12 cellular contexts compared by ENCODE assay signal in the genomic region with DNA sequence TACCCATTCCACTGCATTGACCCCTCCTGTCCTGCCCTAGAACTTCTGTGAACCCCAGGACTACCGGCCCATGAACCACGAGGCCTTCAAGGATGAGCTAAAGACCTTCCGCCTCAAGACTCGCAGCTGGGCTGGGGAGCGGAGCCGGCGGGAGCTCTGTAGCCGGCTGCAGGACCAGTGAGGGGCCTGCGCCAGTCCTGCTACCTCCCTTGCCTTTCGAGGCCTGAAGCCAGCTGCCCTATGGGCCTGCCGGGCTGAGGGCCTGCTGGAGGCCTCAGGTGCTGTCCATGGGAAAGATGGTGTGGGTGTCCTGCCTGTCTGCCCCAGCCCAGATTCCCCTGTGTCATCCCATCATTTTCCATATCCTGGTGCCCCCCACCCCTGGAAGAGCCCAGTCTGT. TPM values are rescaled to one million over a fixed set of nuclear protein-coding genes. Genes with fewer than 3 reads are reported as not detected.
A peak's percentile ranks its signal among the peaks of the same experiment; 100 is the strongest.
DNase-seq lines count a peak whose midpoint lies in the region; ATAC-seq and TF ChIP-seq lines count a peak whose summit lies in the region.
"Had no signal": no experiment of that assay in that cellular context is flagged by ENCODE, and none has a peak within 500 bp of the region (broad histone marks: within the 10 kb centered on the region; RNA-seq: fewer than 3 reads in every experiment).

No MANE protein-coding gene starts in this region.

- H3K27me3 Mint-ChIP-seq in T-helper 1 cell treated with Interleukin-12 subunit alpha and Interleukin-12 subunit beta and Interleukin-4 antibody, amounts not matched to agents 30 μg/mL and 1 μg/mL, for 36 hours (ENCODE audit: low read depth), result no peaks in the 10 kb centered on the region
- H3K27me3 Mint-ChIP-seq: stimulated activated naive CD8-positive, alpha-beta T cell treated with anti-CD3 and anti-CD28 coated beads, Interleukin-15, amount 100 ng/mL, for 72 hours had no signal

- H3K4me3 ChIP-seq in RWPE2 (ENCODE audit: severe bottlenecking) (no peak overlapping the region), fibroblast of lung (replicated peaks in 1 of 4; ENCODE audit: control extremely low read depth in 1 of 4, insufficient read depth in 1 of 4, low read depth in 3 of 4, low read length in 4 of 4) (no peak overlapping the region), spleen (no peak overlapping the region)
- H3K4me3 ChIP-seq: heart left ventricle had no signal

- H3K27ac Mint-ChIP-seq in T-helper 1 cell treated with Interleukin-12 subunit alpha and Interleukin-12 subunit beta and Interleukin-4 antibody, amounts not matched to agents 30 μg/mL and 1 μg/mL, for 36 hours, result peak overlapping the region; percentile 23

- peaks cover 63% of the 10 kb centered on the region for H3K36me3 Mint-ChIP-seq in T-helper 1 cell treated with Interleukin-12 subunit alpha and Interleukin-12 subunit beta and Interleukin-4 antibody, amounts not matched to agents 30 μg/mL and 1 μg/mL, for 36 hours (ENCODE audit: low read depth)

- H3K4me3 Mint-ChIP-seq in T-helper 1 cell treated with Interleukin-12 subunit alpha and Interleukin-12 subunit beta and Interleukin-4 antibody, amounts not matched to agents 30 μg/mL and 1 μg/mL, for 36 hours, result no peak overlapping the region
- H3K4me3 Mint-ChIP-seq: endodermal cell; stimulated activated naive CD8-positive, alpha-beta T cell treated with anti-CD3 and anti-CD28 coated beads, Interleukin-15, amount 100 ng/mL, for 72 hours had no signal

- H3K27me3 ChIP-seq in RWPE2 (ENCODE audit: insufficient read depth, poor library complexity, severe bottlenecking) (no peaks in the 10 kb centered on the region), fibroblast of lung (ENCODE audit: control insufficient read depth, insufficient read depth, low read length) (no peaks in the 10 kb centered on the region), spleen (replicated peaks in 1 of 7) (no peaks in the 10 kb centered on the region)
- H3K27me3 ChIP-seq: heart left ventricle had no signal

- no peak for TF ChIP-seq CTCF in RWPE2 (IDR thresholded peaks at IDR 0.05; ENCODE audit: poor library complexity, severe bottlenecking)
- TF ChIP-seq CTCF in fibroblast of lung (conservative IDR thresholded peaks at IDR 0.05 in 1 of 2, IDR thresholded peaks at IDR 0.05 in 1 of 2; ENCODE audit: low read depth in 1 of 2, low read length in 2 of 2), result no peak
- no peak for TF ChIP-seq CTCF in spleen (IDR thresholded peaks at IDR 0.05 in 8 of 11, conservative IDR thresholded peaks at IDR 0.05 in 3 of 11)

- H3K79me2 ChIP-seq in fibroblast of lung (ENCODE audit: control insufficient read depth, insufficient read depth, low read length), result peaks cover 27% of the 10 kb centered on the region

- no peaks in the 10 kb centered on the region for H3K9me3 Mint-ChIP-seq in T-helper 1 cell treated with Interleukin-12 subunit alpha and Interleukin-12 subunit beta and Interleukin-4 antibody, amounts not matched to agents 30 μg/mL and 1 μg/mL, for 36 hours
- H3K9me3 Mint-ChIP-seq: stimulated activated naive CD8-positive, alpha-beta T cell treated with anti-CD3 and anti-CD28 coated beads, Interleukin-15, amount 100 ng/mL, for 72 hours had no signal

- H3K36me3 ChIP-seq in RWPE2 (ENCODE audit: low read depth) (peaks cover 67% of the 10 kb centered on the region), fibroblast of lung (ENCODE audit: control insufficient read depth, insufficient read depth, low read length) (peaks cover 56% of the 10 kb centered on the region), spleen (peaks cover 0 to 66% (median 56%) of the 10 kb centered on the region in 6 donors)

- no peaks in the 10 kb centered on the region for H4K20me1 ChIP-seq in fibroblast of lung (ENCODE audit: control insufficient read depth, extremely low read depth, insufficient read depth, low read length)

- H3K4me1 Mint-ChIP-seq in T-helper 1 cell treated with Interleukin-12 subunit alpha and Interleukin-12 subunit beta and Interleukin-4 antibody, amounts not matched to agents 30 μg/mL and 1 μg/mL, for 36 hours (ENCODE audit: low read depth), result peaks cover 54% of the 10 kb centered on the region

- no peak overlapping the region for H3K4me2 ChIP-seq in fibroblast of lung (ENCODE audit: extremely low read depth, insufficient read depth, low read length)

- no peak overlapping the region for H3K9ac ChIP-seq in fibroblast of lung (ENCODE audit: insufficient read depth, low read length)

- no peaks in the 10 kb centered on the region for H3K9me3 ChIP-seq in RWPE2 (ENCODE audit: severe bottlenecking)
- H3K9me3 ChIP-seq in fibroblast of lung (ENCODE audit: control insufficient read depth, insufficient read depth, low read depth, low read length), result no peaks in the 10 kb centered on the region
- no peaks in the 10 kb centered on the region for H3K9me3 ChIP-seq in spleen
- H3K9me3 ChIP-seq: heart left ventricle had no signal

- H3K4me1 ChIP-seq in RWPE2 (ENCODE audit: insufficient read depth, poor library complexity, severe bottlenecking), result peaks cover 40% of the 10 kb centered on the region
- H3K4me1 ChIP-seq in fibroblast of lung (ENCODE audit: control insufficient read depth, extremely low read depth, insufficient read depth, low read length), result peaks cover 42% of the 10 kb centered on the region
- peaks cover 17 to 97% (median 72%) of the 10 kb centered on the region in 6 donors for H3K4me1 ChIP-seq in spleen

- H3K27ac ChIP-seq in RWPE2 (ENCODE audit: poor library complexity, severe bottlenecking), result peak overlapping the region; percentile 99
- peak overlapping the region; percentile 98 for H3K27ac ChIP-seq in fibroblast of lung (ENCODE audit: insufficient read depth, low read length)
- H3K27ac ChIP-seq in spleen, result peak overlapping the region in 4 of 8 donors; percentile 85 to 99 (median 94)

- no peak for ATAC-seq in RWPE2 (ENCODE audit: low read depth)
- ATAC-seq in GM19395 (IDR thresholded peaks at IDR 0.05; ENCODE audit: unreplicated experiment), result no peak
- ATAC-seq: heart left ventricle; stimulated activated naive CD8-positive, alpha-beta T cell treated with anti-CD3 and anti-CD28 coated beads, Interleukin-15, amount 100 ng/mL, for 72 hours had no signal

- no peak overlapping the region for H2AFZ ChIP-seq in fibroblast of lung (ENCODE audit: low read length)

- intact Hi-C loops in spleen (cut with DNase I; ENCODE audit: low total_unique reads), result no loop called here

- no peak for TF ChIP-seq POLR2A in spleen (IDR thresholded peaks at IDR 0.05)

- no peak for DNase-seq in T-helper 1 cell
- no peak for DNase-seq in RWPE2 (ENCODE audit: low spot score)
- DNase-seq in fibroblast of lung (ENCODE audit: low read depth in 2 of 2), result no peak
- DNase-seq in spleen, result peak; percentile 70
- no peak for DNase-seq in HUDEP-2 (lab: John Stamatoyannopoulos, UW; ENCODE audit: unreplicated experiment in 76 of 76)
- no peak for DNase-seq in NAMALWA (ENCODE audit: low spot score)
- DNase-seq: DMS153; endodermal cell; stimulated activated naive CD8-positive, alpha-beta T cell treated with anti-CD3 and anti-CD28 coated beads, Interleukin-15, amount 100 ng/mL, for 72 hours had no signal

- 90 to 97% (median 95%) methylated on average over 10 to 11 of the region's 11 CpGs for WGBS in spleen, 5 donors

RNA-seq across cellular contexts. Expression of gene CDC25B, which starts 8.7 kb away (rescaled TPM):
- total RNA-seq in fibroblast of lung (49.3 and 62.1 TPM in 2 replicates), spleen (10 to 100 TPM; 48.3 to 67.7 (median 55.1) TPM)
- polyA plus RNA-seq in fibroblast of lung (38.2 and 86.1 TPM in 2 replicates), spleen (10 to 100 TPM; 22.8 to 45.8 (median 42.9) TPM)
- polyA plus RNA-seq in fibroblast of lung (2012), result 51.8 and 121 TPM in 2 replicates
- 88.0 and 238 TPM in 2 replicates for polyA minus RNA-seq in fibroblast of lung (ENCODE audit: low replicate concordance)

RNA-seq across cellular contexts. Expression of gene AP5S1, which starts 15.6 kb away (rescaled TPM):
- total RNA-seq in fibroblast of lung (10.0 and 17.8 TPM in 2 replicates), spleen (10 to 100 TPM; 11.1 to 19.0 (median 17.1) TPM)
- polyA plus RNA-seq in fibroblast of lung (11.8 and 12.2 TPM in 2 replicates), spleen (1 to 10 TPM; 5.3 to 9.6 (median 5.6) TPM)
- 18.1 and 21.4 TPM in 2 replicates for polyA plus RNA-seq in fibroblast of lung (2012)
- polyA minus RNA-seq in fibroblast of lung (ENCODE audit: low replicate concordance), result 64.9 and 68.7 TPM in 2 replicates

RNA-seq across cellular contexts. Expression of gene CENPB, which starts 18.2 kb away (rescaled TPM):
- total RNA-seq in fibroblast of lung (106 TPM in 2 replicates), spleen (10 to 100 TPM; 41.8 to 84.7 (median 57.9) TPM)
- polyA plus RNA-seq in fibroblast of lung (32.6 and 52.7 TPM in 2 replicates), spleen (10 to 100 TPM; 24.8 to 56.9 (median 29.3) TPM)
- 71.6 and 118 TPM in 2 replicates for polyA plus RNA-seq in fibroblast of lung (2012)
- polyA minus RNA-seq in fibroblast of lung (ENCODE audit: low replicate concordance), result 78.5 and 104 TPM in 2 replicates

RNA-seq across cellular contexts. Expression of gene SPEF1, which starts 23.5 kb away (rescaled TPM):
- total RNA-seq in fibroblast of lung (under 0.01 and 0.17 TPM in 2 replicates), spleen (not detected)
- polyA plus RNA-seq in fibroblast of lung (0.06 and 0.07 TPM in 2 replicates), spleen (under 1 TPM in 2 of 3 donors, not detected in 1; 0.06 to 0.11 TPM)
- 0.09 and 0.10 TPM in 2 replicates for polyA plus RNA-seq in fibroblast of lung (2012)
- polyA minus RNA-seq in fibroblast of lung (ENCODE audit: low replicate concordance), result not detected in 2 replicates

RNA-seq across cellular contexts. Expression of gene ADISSP, which starts 37.2 kb away (rescaled TPM):
- total RNA-seq in fibroblast of lung (17.2 and 23.5 TPM in 2 replicates), spleen (10 to 100 TPM; 29.4 to 42.4 (median 35.1) TPM)
- polyA plus RNA-seq in fibroblast of lung (17.0 and 44.3 TPM in 2 replicates), spleen (10 to 100 TPM; 31.3 to 55.5 (median 36.8) TPM)
- polyA plus RNA-seq in fibroblast of lung (2012), result 28.8 and 87.6 TPM in 2 replicates
- 33.0 and 127 TPM in 2 replicates for polyA minus RNA-seq in fibroblast of lung (ENCODE audit: low replicate concordance)
